In the genomic region with DNA sequence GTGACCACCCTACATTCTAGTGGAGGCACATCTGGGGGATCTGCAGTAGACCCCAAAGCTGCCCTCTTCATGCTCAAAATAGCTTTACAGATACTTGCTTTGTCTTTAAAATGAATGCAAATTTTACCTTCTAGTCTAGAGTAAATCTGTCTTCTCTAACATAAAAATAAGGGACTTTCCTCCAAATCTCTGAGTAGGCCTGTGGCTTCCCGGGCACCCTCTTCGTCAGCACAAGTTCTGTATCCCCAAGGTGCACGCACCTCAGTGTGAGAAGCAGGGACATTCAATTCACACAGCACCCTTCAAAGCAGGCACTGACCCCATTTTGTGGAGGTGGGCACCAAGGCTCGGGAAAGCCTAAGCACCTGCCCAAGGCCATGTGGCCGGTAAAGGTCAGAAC, we compare ENCODE assay signal across 10 cellular contexts. TPM values are rescaled to one million over a fixed set of nuclear protein-coding genes. Genes with fewer than 3 reads are reported as not detected.
A peak's percentile ranks its signal among the peaks of the same experiment; 100 is the strongest.
DNase-seq lines count a peak whose midpoint lies in the region; ATAC-seq, FAIRE-seq and TF ChIP-seq lines count a peak whose summit lies in the region.
"Had no signal": no experiment of that assay in that cellular context is flagged by ENCODE, and none has a peak within 500 bp of the region (broad histone marks: within the 10 kb centered on the region; RNA-seq: fewer than 3 reads in every experiment).

No MANE protein-coding gene starts in this region.

- H3K9me3 Mint-ChIP-seq in CD14-positive monocyte: no peaks in the 10 kb centered on the region
- peaks cover 0 to 2% of the 10 kb centered on the region in 2 donors for H3K9me3 Mint-ChIP-seq in activated T-cell treated with anti-CD3 and anti-CD28 coated beads, Interleukin-2, amount 50 U/mL, for 72 hours
- H3K9me3 Mint-ChIP-seq in natural killer cell treated with Interleukin-12 subunit alpha and Interleukin-12 subunit beta and Interleukin-15 and Interleukin-18, amount 100 ng/mL, for 72 hours: no peaks in the 10 kb centered on the region

- DNase-seq in CD14-positive monocyte (ENCODE audit: low spot score) (no peak), GM18507 (ENCODE audit: extremely low spot score, insufficient read length, low read depth) (no peak), left colon (no peak), NOMO-1 (lab: John Stamatoyannopoulos, UW; ENCODE audit: unreplicated experiment in 2 of 2) (no peak), NCI-H774 (lab: John Stamatoyannopoulos, UW) (no peak)
- peak; percentile 59 to 64 for DNase-seq in activated T-cell treated with anti-CD3 and anti-CD28 coated beads, Interleukin-2, amount 50 U/mL, for 72 hours
- DNase-seq in natural killer cell treated with Interleukin-12 subunit alpha and Interleukin-12 subunit beta and Interleukin-15 and Interleukin-18, amount 100 ng/mL, for 72 hours (ENCODE audit: low spot score): no peak
- DNase-seq: aorta, NCI-H1930 had no signal

- peaks cover 67% of the 10 kb centered on the region for H3K4me1 Mint-ChIP-seq in CD14-positive monocyte
- H3K4me1 Mint-ChIP-seq in activated T-cell treated with anti-CD3 and anti-CD28 coated beads, Interleukin-2, amount 50 U/mL, for 72 hours (ENCODE audit: low read depth): peaks cover 74% of the 10 kb centered on the region
- peaks cover 33 to 52% of the 10 kb centered on the region in 2 donors for H3K4me1 Mint-ChIP-seq in natural killer cell treated with Interleukin-12 subunit alpha and Interleukin-12 subunit beta and Interleukin-15 and Interleukin-18, amount 100 ng/mL, for 72 hours (ENCODE audit: low read depth in 2 of 2)

- intact Hi-C loops in CD14-positive monocyte (cut with micrococcal nuclease) (loop anchor here (2.0 to 5.0 kb wide), 2 partner anchors 15 to 126 kb away; no protein-coding TSS in a partner anchor), left colon (cut with DNase I, micrococcal nuclease) (no loop called here)

- H3K36me3 Mint-ChIP-seq in CD14-positive monocyte: peaks cover 71 to 80% of the 10 kb centered on the region in 2 donors
- H3K36me3 Mint-ChIP-seq in activated T-cell treated with anti-CD3 and anti-CD28 coated beads, Interleukin-2, amount 50 U/mL, for 72 hours (ENCODE audit: insufficient read depth in 2 of 2): peaks cover 14 to 39% of the 10 kb centered on the region in 2 donors
- H3K36me3 Mint-ChIP-seq in natural killer cell treated with Interleukin-12 subunit alpha and Interleukin-12 subunit beta and Interleukin-15 and Interleukin-18, amount 100 ng/mL, for 72 hours: peaks cover 28% of the 10 kb centered on the region

- FAIRE-seq in GM18507 (lab: Jason Lieb, UNC): peak; percentile 45

- no peak for TF ChIP-seq CTCF in CD14-positive monocyte (IDR thresholded peaks at IDR 0.05)

- peak; percentile 65 to 69 for ATAC-seq in activated T-cell treated with anti-CD3 and anti-CD28 coated beads, Interleukin-2, amount 50 U/mL, for 72 hours (replicated peaks in 1 of 2)
- ATAC-seq in natural killer cell treated with Interleukin-12 subunit alpha and Interleukin-12 subunit beta and Interleukin-15 and Interleukin-18, amount 100 ng/mL, for 72 hours: no peak
- ATAC-seq in GM18858 (IDR thresholded peaks at IDR 0.05; ENCODE audit: unreplicated experiment): no peak
- no peak for ATAC-seq in left colon

- peaks cover 0 to 2% (median 1%) of the 10 kb centered on the region in 3 donors for H3K27me3 Mint-ChIP-seq in CD14-positive monocyte (ENCODE audit: low read depth in 3 of 3)
- no peaks in the 10 kb centered on the region for H3K27me3 Mint-ChIP-seq in activated T-cell treated with anti-CD3 and anti-CD28 coated beads, Interleukin-2, amount 50 U/mL, for 72 hours (ENCODE audit: low read depth)
- no peaks in the 10 kb centered on the region for H3K27me3 Mint-ChIP-seq in natural killer cell treated with Interleukin-12 subunit alpha and Interleukin-12 subunit beta and Interleukin-15 and Interleukin-18, amount 100 ng/mL, for 72 hours

- H3K4me3 Mint-ChIP-seq in CD14-positive monocyte: no peak overlapping the region
- peak overlapping the region; percentile 62 to 74 for H3K4me3 Mint-ChIP-seq in activated T-cell treated with anti-CD3 and anti-CD28 coated beads, Interleukin-2, amount 50 U/mL, for 72 hours
- peak overlapping the region; percentile 18 for H3K4me3 Mint-ChIP-seq in natural killer cell treated with Interleukin-12 subunit alpha and Interleukin-12 subunit beta and Interleukin-15 and Interleukin-18, amount 100 ng/mL, for 72 hours

- peak overlapping the region; percentile 28 to 92 (median 80) for H3K27ac Mint-ChIP-seq in CD14-positive monocyte
- peak overlapping the region; percentile 86 for H3K27ac Mint-ChIP-seq in activated T-cell treated with anti-CD3 and anti-CD28 coated beads, Interleukin-2, amount 50 U/mL, for 72 hours
- peak overlapping the region; percentile 43 to 76 for H3K27ac Mint-ChIP-seq in natural killer cell treated with Interleukin-12 subunit alpha and Interleukin-12 subunit beta and Interleukin-15 and Interleukin-18, amount 100 ng/mL, for 72 hours

RNA-seq across cellular contexts. Expression of a gene that starts 19.0 kb away (rescaled TPM):
- 1 to 10 TPM; 4.5 to 8.0 TPM for polyA plus RNA-seq in CD14-positive monocyte
- 10 to 100 TPM; 73.3 to 86.8 TPM for total RNA-seq in activated T-cell treated with anti-CD3 and anti-CD28 coated beads, Interleukin-2, amount 50 U/mL, for 72 hours
- 10 to 100 TPM; 48.1 to 62.2 TPM for total RNA-seq in natural killer cell treated with Interleukin-12 subunit alpha and Interleukin-12 subunit beta and Interleukin-15 and Interleukin-18, amount 100 ng/mL, for 72 hours
- 10 to 100 TPM; 45.9 to 66.4 TPM for total RNA-seq in left colon

Comparison
In these comparisons a context has a peak if more than half of its experiments do, and no peak if none do; other contexts are left out.
1. DNase-seq: peak in activated T-cell treated with anti-CD3 and anti-CD28 coated beads, Interleukin-2, amount 50 U/mL, for 72 hours (2 of 2); none in CD14-positive monocyte (single experiment), GM18507 (single experiment), natural killer cell treated with Interleukin-12 subunit alpha and Interleukin-12 subunit beta and Interleukin-15 and Interleukin-18, amount 100 ng/mL, for 72 hours (single experiment), left colon (0 of 2), NOMO-1 (0 of 2) and NCI-H774 (single experiment).
2. H3K4me3 Mint-ChIP-seq: peak in activated T-cell treated with anti-CD3 and anti-CD28 coated beads, Interleukin-2, amount 50 U/mL, for 72 hours (2 of 2) and natural killer cell treated with Interleukin-12 subunit alpha and Interleukin-12 subunit beta and Interleukin-15 and Interleukin-18, amount 100 ng/mL, for 72 hours (single experiment); none in CD14-positive monocyte (0 of 2).
3. ATAC-seq: peak in activated T-cell treated with anti-CD3 and anti-CD28 coated beads, Interleukin-2, amount 50 U/mL, for 72 hours (2 of 2); none in natural killer cell treated with Interleukin-12 subunit alpha and Interleukin-12 subunit beta and Interleukin-15 and Interleukin-18, amount 100 ng/mL, for 72 hours (0 of 2), GM18858 (single experiment) and left colon (single experiment).
4. intact Hi-C loops: an anchor here in CD14-positive monocyte (2.0 to 5.0 kb wide); none called in left colon.
5. Peak in every context shown above with its lines, with median percentiles within 50 percentile points of each other: H3K27ac Mint-ChIP-seq.